In genomic region chr6:36666726-36667591, GRCh38 we compare ENCODE assay signal across 1 cellular context.
A peak's percentile ranks its signal among the peaks of the same experiment; 100 is the strongest.
TF ChIP-seq lines count a peak whose summit lies in the region.

No MANE protein-coding gene starts in this region.

TF ChIP-seq in HEK293, 187 proteins besides CTCF, POLR2A, EP300 and RAD21 (continued from another document and continues in another):
- TF ChIP-seq ZNF518A (tag by site-specific recombination; conservative IDR thresholded peaks at IDR 0.05; ENCODE audit: low read depth) (0 out of 2 replicates have a peak, but pooled peaks have one; percentile 21), ZNF843 (tag by site-specific recombination; IDR thresholded peaks at IDR 0.05) (no peak; the same call in 1 of the 2 replicates), ZNF629 (tag by site-specific recombination; IDR thresholded peaks at IDR 0.05) (peak; percentile 82), ZNF10 (tag by site-specific recombination; IDR thresholded peaks at IDR 0.05) (no peak), MEIS1 (CRISPR knock-in tag; IDR thresholded peaks at IDR 0.05; ENCODE audit: borderline replicate concordance) (no peak), ZNF776 (tag by site-specific recombination; IDR thresholded peaks at IDR 0.05; ENCODE audit: borderline replicate concordance) (no peak), ZNF202 (tag by site-specific recombination; IDR thresholded peaks at IDR 0.05; ENCODE audit: borderline replicate concordance) (no peak), ZNF404 (tag by site-specific recombination; IDR thresholded peaks at IDR 0.05) (no peak), ZFP3 (tag by site-specific recombination; IDR thresholded peaks at IDR 0.05; ENCODE audit: low read depth) (no peak), ZXDB (tag by site-specific recombination; IDR thresholded peaks at IDR 0.05) (peak; percentile 53; the same call in 1 of the 2 replicates), ZBTB26 (tag by site-specific recombination; optimal IDR thresholded peaks at IDR 0.05) (peak; percentile 26), ZNF664 (tag by site-specific recombination; IDR thresholded peaks at IDR 0.05) (no peak), MYNN (tag by site-specific recombination; IDR thresholded peaks at IDR 0.05; ENCODE audit: borderline replicate concordance) (no peak), ZNF701 (tag by site-specific recombination; IDR thresholded peaks at IDR 0.05) (no peak), ZNF2 (tag by site-specific recombination; IDR thresholded peaks at IDR 0.05) (peak; percentile 66; the same call in 1 of the 2 replicates), ZNF791 (tag by site-specific recombination; IDR thresholded peaks at IDR 0.05) (no peak), ZNF311 (tag by site-specific recombination; IDR thresholded peaks at IDR 0.05; ENCODE audit: borderline replicate concordance) (no peak), ZNF423 (tag by site-specific recombination; IDR thresholded peaks at IDR 0.05) (peak; percentile 93), ZFHX2 (tag by site-specific recombination; conservative IDR thresholded peaks at IDR 0.05) (peak; percentile 93), ZNF639 (tag by site-specific recombination; IDR thresholded peaks at IDR 0.05) (no peak), ZNF707 (tag by site-specific recombination; IDR thresholded peaks at IDR 0.05) (no peak), ZNF658 (tag by site-specific recombination; IDR thresholded peaks at IDR 0.05) (no peak), HOXA7 (CRISPR knock-in tag; IDR thresholded peaks at IDR 0.05; ENCODE audit: borderline replicate concordance) (no peak), ZIC2 (tag by site-specific recombination; IDR thresholded peaks at IDR 0.05) (peak; percentile 98), ZNF48 (tag by site-specific recombination; IDR thresholded peaks at IDR 0.05) (no peak), KLF16 (tag by site-specific recombination; IDR thresholded peaks at IDR 0.05) (no peak), ZNF274 (IDR thresholded peaks at IDR 0.05; ENCODE audit: low read length) (no peak), ZNF274 (tag by site-specific recombination; IDR thresholded peaks at IDR 0.05; ENCODE audit: borderline replicate concordance) (no peak), SALL2 (tag by site-specific recombination; IDR thresholded peaks at IDR 0.05; ENCODE audit: borderline replicate concordance) (no peak), SETDB1 (IDR thresholded peaks at IDR 0.05; ENCODE audit: insufficient read length, low read length) (no peak), ZNF148 (tag by site-specific recombination; IDR thresholded peaks at IDR 0.05; ENCODE audit: borderline replicate concordance) (no peak), ZSCAN23 (tag by site-specific recombination; IDR thresholded peaks at IDR 0.05) (no peak), ZNF561 (tag by site-specific recombination; IDR thresholded peaks at IDR 0.05; ENCODE audit: borderline replicate concordance) (peak; percentile 66), OVOL3 (tag by site-specific recombination; IDR thresholded peaks at IDR 0.05) (no peak), RBAK (tag by site-specific recombination; IDR thresholded peaks at IDR 0.05) (no peak), SCRT1 (tag by site-specific recombination; IDR thresholded peaks at IDR 0.05; ENCODE audit: borderline replicate concordance) (no peak), BCL11B (tag by site-specific recombination; IDR thresholded peaks at IDR 0.05; ENCODE audit: low read depth) (no peak), ZNF521 (tag by site-specific recombination; IDR thresholded peaks at IDR 0.05) (no peak), ZNF600 (tag by site-specific recombination; IDR thresholded peaks at IDR 0.05) (0 out of 2 replicates have a peak, but pooled peaks have one; percentile 26), ZNF548 (tag by site-specific recombination; IDR thresholded peaks at IDR 0.05) (no peak), ZNF221 (tag by site-specific recombination; IDR thresholded peaks at IDR 0.05; ENCODE audit: borderline replicate concordance) (no peak), ZNF510 (tag by site-specific recombination; IDR thresholded peaks at IDR 0.05; ENCODE audit: insufficient replicate concordance) (no peak), GFI1B (tag by site-specific recombination; IDR thresholded peaks at IDR 0.05) (no peak), ZNF677 (tag by site-specific recombination; IDR thresholded peaks at IDR 0.05) (no peak), ZNF660 (tag by site-specific recombination; IDR thresholded peaks at IDR 0.05) (peak; percentile 92), ZNF140 (tag by site-specific recombination; IDR thresholded peaks at IDR 0.05) (no peak), ELK4 (IDR thresholded peaks at IDR 0.05; ENCODE audit: borderline replicate concordance, low read depth, low read length) (no peak), SP2 (tag by site-specific recombination; IDR thresholded peaks at IDR 0.05) (no peak), HOXD13 (CRISPR knock-in tag; IDR thresholded peaks at IDR 0.05; ENCODE audit: borderline replicate concordance) (peak; percentile 82; the same call in 1 of the 2 replicates), MZF1 (tag by site-specific recombination; IDR thresholded peaks at IDR 0.05; ENCODE audit: borderline replicate concordance) (no peak)
- TF ChIP-seq, protein P1, sequence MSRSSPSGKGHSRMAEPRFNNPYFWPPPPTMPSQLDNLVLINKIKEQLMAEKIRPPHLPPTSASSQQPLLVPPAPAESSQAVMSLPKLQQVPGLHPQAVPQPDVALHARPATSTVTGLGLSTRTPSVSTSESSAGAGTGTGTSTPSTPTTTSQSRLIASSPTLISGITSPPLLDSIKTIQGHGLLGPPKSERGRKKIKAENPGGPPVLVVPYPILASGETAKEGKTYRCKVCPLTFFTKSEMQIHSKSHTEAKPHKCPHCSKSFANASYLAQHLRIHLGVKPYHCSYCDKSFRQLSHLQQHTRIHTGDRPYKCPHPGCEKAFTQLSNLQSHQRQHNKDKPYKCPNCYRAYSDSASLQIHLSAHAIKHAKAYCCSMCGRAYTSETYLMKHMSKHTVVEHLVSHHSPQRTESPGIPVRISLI (tag by site-specific recombination; IDR thresholded peaks at IDR 0.05) = no peak
- TF ChIP-seq, protein P2, sequence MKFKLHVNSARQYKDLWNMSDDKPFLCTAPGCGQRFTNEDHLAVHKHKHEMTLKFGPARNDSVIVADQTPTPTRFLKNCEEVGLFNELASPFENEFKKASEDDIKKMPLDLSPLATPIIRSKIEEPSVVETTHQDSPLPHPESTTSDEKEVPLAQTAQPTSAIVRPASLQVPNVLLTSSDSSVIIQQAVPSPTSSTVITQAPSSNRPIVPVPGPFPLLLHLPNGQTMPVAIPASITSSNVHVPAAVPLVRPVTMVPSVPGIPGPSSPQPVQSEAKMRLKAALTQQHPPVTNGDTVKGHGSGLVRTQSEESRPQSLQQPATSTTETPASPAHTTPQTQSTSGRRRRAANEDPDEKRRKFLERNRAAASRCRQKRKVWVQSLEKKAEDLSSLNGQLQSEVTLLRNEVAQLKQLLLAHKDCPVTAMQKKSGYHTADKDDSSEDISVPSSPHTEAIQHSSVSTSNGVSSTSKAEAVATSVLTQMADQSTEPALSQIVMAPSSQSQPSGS (tag by site-specific recombination; IDR thresholded peaks at IDR 0.05; ENCODE audit: low read depth) = peak; percentile 87
- TF ChIP-seq, protein P3, sequence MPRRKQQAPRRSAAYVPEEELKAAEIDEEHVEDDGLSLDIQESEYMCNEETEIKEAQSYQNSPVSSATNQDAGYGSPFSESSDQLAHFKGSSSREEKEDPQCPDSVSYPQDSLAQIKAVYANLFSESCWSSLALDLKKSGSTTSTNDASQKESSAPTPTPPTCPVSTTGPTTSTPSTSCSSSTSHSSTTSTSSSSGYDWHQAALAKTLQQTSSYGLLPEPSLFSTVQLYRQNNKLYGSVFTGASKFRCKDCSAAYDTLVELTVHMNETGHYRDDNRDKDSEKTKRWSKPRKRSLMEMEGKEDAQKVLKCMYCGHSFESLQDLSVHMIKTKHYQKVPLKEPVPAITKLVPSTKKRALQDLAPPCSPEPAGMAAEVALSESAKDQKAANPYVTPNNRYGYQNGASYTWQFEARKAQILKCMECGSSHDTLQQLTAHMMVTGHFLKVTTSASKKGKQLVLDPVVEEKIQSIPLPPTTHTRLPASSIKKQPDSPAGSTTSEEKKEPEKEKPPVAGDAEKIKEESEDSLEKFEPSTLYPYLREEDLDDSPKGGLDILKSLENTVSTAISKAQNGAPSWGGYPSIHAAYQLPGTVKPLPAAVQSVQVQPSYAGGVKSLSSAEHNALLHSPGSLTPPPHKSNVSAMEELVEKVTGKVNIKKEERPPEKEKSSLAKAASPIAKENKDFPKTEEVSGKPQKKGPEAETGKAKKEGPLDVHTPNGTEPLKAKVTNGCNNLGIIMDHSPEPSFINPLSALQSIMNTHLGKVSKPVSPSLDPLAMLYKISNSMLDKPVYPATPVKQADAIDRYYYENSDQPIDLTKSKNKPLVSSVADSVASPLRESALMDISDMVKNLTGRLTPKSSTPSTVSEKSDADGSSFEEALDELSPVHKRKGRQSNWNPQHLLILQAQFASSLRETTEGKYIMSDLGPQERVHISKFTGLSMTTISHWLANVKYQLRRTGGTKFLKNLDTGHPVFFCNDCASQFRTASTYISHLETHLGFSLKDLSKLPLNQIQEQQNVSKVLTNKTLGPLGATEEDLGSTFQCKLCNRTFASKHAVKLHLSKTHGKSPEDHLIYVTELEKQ (tag by site-specific recombination; IDR thresholded peaks at IDR 0.05; ENCODE audit: borderline replicate concordance) = no peak
